In the genomic region with DNA sequence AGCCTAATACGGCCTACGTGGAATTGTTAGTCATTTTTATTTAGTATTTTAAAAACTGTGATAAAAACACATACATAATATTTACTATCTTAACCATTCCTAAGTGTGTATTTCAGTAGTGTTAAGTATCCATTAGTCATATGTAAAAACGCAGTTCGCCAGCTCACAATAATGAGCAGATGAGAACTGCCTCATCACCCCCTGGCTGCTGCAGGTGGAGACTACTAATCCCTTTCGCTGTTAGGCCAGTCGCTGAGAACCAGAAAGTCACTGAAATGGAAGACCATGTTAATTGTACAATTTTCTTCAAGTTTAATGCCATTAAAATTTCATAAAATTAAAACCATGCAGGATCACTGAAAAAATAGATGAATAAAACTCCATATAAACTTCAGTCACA, we compare ENCODE assay signal across 11 cellular contexts. TPM values are rescaled to one million over a fixed set of nuclear protein-coding genes. Genes with fewer than 3 reads are reported as not detected.
DNase-seq lines count a peak whose midpoint lies in the region; ATAC-seq lines count a peak whose summit lies in the region.
"Had no signal": no experiment of that assay in that cellular context is flagged by ENCODE, and none has a peak within 500 bp of the region (broad histone marks: within the 10 kb centered on the region; RNA-seq: fewer than 3 reads in every experiment).

No MANE protein-coding gene starts in this region.

- H3K4me1 ChIP-seq in ACC112 (ENCODE audit: control insufficient read depth, insufficient read depth, low read length, unreplicated experiment) (peaks cover 35% of the 10 kb centered on the region), GM23248 (ENCODE audit: insufficient read depth) (peaks cover 14% of the 10 kb centered on the region)

- no peak for ATAC-seq in GM18868 (IDR thresholded peaks at IDR 0.05; ENCODE audit: unreplicated experiment)
- ATAC-seq: natural killer cell treated with Interleukin-12 subunit alpha and Interleukin-12 subunit beta and Interleukin-15 and Interleukin-18, amount 100 ng/mL, for 72 hours had no signal

- H2AFZ ChIP-seq in ACC112 (ENCODE audit: low read length, unreplicated experiment) (no peak overlapping the region), GM23248 (no peak overlapping the region)

- H3K36me3 ChIP-seq in ACC112 (ENCODE audit: insufficient read depth, low read length) (peaks cover 11% of the 10 kb centered on the region; the same call in 1 of the 2 replicates), GM23248 (ENCODE audit: low read depth) (peaks cover 28% of the 10 kb centered on the region)

- no peaks in the 10 kb centered on the region for H4K20me1 ChIP-seq in GM23248 (ENCODE audit: insufficient read depth)

- peaks cover 15% of the 10 kb centered on the region for H3K36me3 Mint-ChIP-seq in activated T-helper 1 cell treated with anti-CD3 and anti-CD28 coated beads, Interleukin-12 subunit alpha, Interleukin-12 subunit beta, Interleukin-2, Interleukin-4 antibody, amounts not matched to agents 30 ng/mL and 10 ng/mL and 1 ng/mL, durations not matched to agents 14 hours and 24 hours and 36 hours (ENCODE audit: low read depth)

- peaks cover 36% of the 10 kb centered on the region for H3K4me1 Mint-ChIP-seq in activated T-helper 1 cell treated with anti-CD3 and anti-CD28 coated beads, Interleukin-12 subunit alpha, Interleukin-12 subunit beta, Interleukin-2, Interleukin-4 antibody, amounts not matched to agents 30 ng/mL and 10 ng/mL and 1 ng/mL, durations not matched to agents 14 hours and 24 hours and 36 hours (ENCODE audit: low read depth)

- DNase-seq in GM23248 (peak; percentile 24), iPS-NIHi7 (ENCODE audit: extremely low spot score) (peak; percentile 18), Ammon's horn (ENCODE audit: low spot score) (no peak)
- no peak for DNase-seq in activated T-helper 1 cell treated with anti-CD3 and anti-CD28 coated beads, Interleukin-12 subunit alpha, Interleukin-12 subunit beta, Interleukin-2, Interleukin-4 antibody, amounts not matched to agents 30 ng/mL and 10 ng/mL and 1 ng/mL, durations not matched to agents 14 hours and 24 hours and 36 hours (ENCODE audit: low spot score)
- no peak for DNase-seq in activated CD8-positive, alpha-beta memory T cell treated with anti-CD3 and anti-CD28 coated beads for 24 hours
- DNase-seq in stimulated activated naive CD4-positive, alpha-beta T cell (lab: John Stamatoyannopoulos, UW), result no peak
- DNase-seq: activated effector memory CD4-positive, alpha-beta T cell treated with anti-CD3 and anti-CD28 coated beads, Interleukin-2, amount 50 U/mL, for 16 hours; NCI-H526 had no signal

- peak overlapping the region; percentile 71 for H3K4me3 Mint-ChIP-seq in activated T-helper 1 cell treated with anti-CD3 and anti-CD28 coated beads, Interleukin-12 subunit alpha, Interleukin-12 subunit beta, Interleukin-2, Interleukin-4 antibody, amounts not matched to agents 30 ng/mL and 10 ng/mL and 1 ng/mL, durations not matched to agents 14 hours and 24 hours and 36 hours

- H3K27ac ChIP-seq in ACC112 (ENCODE audit: low read depth, low read length), result no peak overlapping the region
- H3K27ac ChIP-seq in GM23248, result no peak overlapping the region

- H3K9me3 ChIP-seq in GM23248 (ENCODE audit: low read depth), result no peaks in the 10 kb centered on the region

- no peak overlapping the region for H3K9ac ChIP-seq in GM23248

- H3K27ac Mint-ChIP-seq in activated T-helper 1 cell treated with anti-CD3 and anti-CD28 coated beads, Interleukin-12 subunit alpha, Interleukin-12 subunit beta, Interleukin-2, Interleukin-4 antibody, amounts not matched to agents 30 ng/mL and 10 ng/mL and 1 ng/mL, durations not matched to agents 14 hours and 24 hours and 36 hours, result no peak overlapping the region

- no peaks in the 10 kb centered on the region for H3K27me3 Mint-ChIP-seq in activated T-helper 1 cell treated with anti-CD3 and anti-CD28 coated beads, Interleukin-12 subunit alpha, Interleukin-12 subunit beta, Interleukin-2, Interleukin-4 antibody, amounts not matched to agents 30 ng/mL and 10 ng/mL and 1 ng/mL, durations not matched to agents 14 hours and 24 hours and 36 hours (ENCODE audit: insufficient read depth)
- H3K27me3 Mint-ChIP-seq: natural killer cell treated with Interleukin-12 subunit alpha and Interleukin-12 subunit beta and Interleukin-15 and Interleukin-18, amount 100 ng/mL, for 72 hours had no signal

- WGBS in GM23248 (ENCODE audit: low coverage in 1 of 2, low lambda C conversion rate in 2 of 2, missing lambda C conversion rate in 2 of 2), 2 experiments, result 90 to 91% methylated on average over 6 of the region's 6 CpGs

- in situ Hi-C loops in GM23248 (cut with MboI), result no loop called here

- no peaks in the 10 kb centered on the region for H3K27me3 ChIP-seq in ACC112 (ENCODE audit: insufficient read depth, low read length)
- H3K27me3 ChIP-seq in GM23248 (replicated peaks; ENCODE audit: insufficient read depth), result no peaks in the 10 kb centered on the region

- intact Hi-C loops in activated T-helper 1 cell treated with anti-CD3 and anti-CD28 coated beads, Interleukin-12 subunit alpha, Interleukin-12 subunit beta, Interleukin-2, Interleukin-4 antibody, amounts not matched to agents 30 ng/mL and 10 ng/mL and 1 ng/mL, durations not matched to agents 14 hours and 24 hours and 36 hours (cut with micrococcal nuclease), result loop anchor here (5.0 to 10.0 kb wide), 3 partner anchors 128 to 621 kb away; no protein-coding TSS in a partner anchor

- H3K4me3 ChIP-seq in ACC112 (ENCODE audit: low read depth, low read length), result peak overlapping the region; percentile 93
- H3K4me3 ChIP-seq in GM23248, result no peak overlapping the region

- peaks cover 6% of the 10 kb centered on the region; the same call in 1 of the 2 replicates for H3F3A ChIP-seq in GM23248 (ENCODE audit: insufficient read depth)

- H3K4me2 ChIP-seq in GM23248 (ENCODE audit: unreplicated experiment), result no peak overlapping the region

- H3K9me3 Mint-ChIP-seq in activated T-helper 1 cell treated with anti-CD3 and anti-CD28 coated beads, Interleukin-12 subunit alpha, Interleukin-12 subunit beta, Interleukin-2, Interleukin-4 antibody, amounts not matched to agents 30 ng/mL and 10 ng/mL and 1 ng/mL, durations not matched to agents 14 hours and 24 hours and 36 hours, result no peaks in the 10 kb centered on the region
- H3K9me3 Mint-ChIP-seq: natural killer cell treated with Interleukin-12 subunit alpha and Interleukin-12 subunit beta and Interleukin-15 and Interleukin-18, amount 100 ng/mL, for 72 hours had no signal

- H3K9me2 ChIP-seq in GM23248 (ENCODE audit: insufficient read depth), result no peaks in the 10 kb centered on the region

- peaks cover 40% of the 10 kb centered on the region for H3K79me2 ChIP-seq in ACC112 (ENCODE audit: control insufficient read depth, insufficient read depth, low read length, unreplicated experiment)
- H3K79me2 ChIP-seq in GM23248 (ENCODE audit: insufficient read depth), result peaks cover 65% of the 10 kb centered on the region

RNA-seq across cellular contexts. Expression of a gene that starts 1.6 kb away (rescaled TPM):
- 97.9 and 111 TPM in 2 replicates for total RNA-seq in GM23248 (2014; rRNA removed; shearing (Covaris generic))
- 191 and 194 TPM in 2 replicates for polyA plus RNA-seq in GM23248 (2016; fragmentation: Nextera tagmentation; extraction: Ambion mirVana)
- total RNA-seq in activated T-helper 1 cell treated with anti-CD3 and anti-CD28 coated beads, Interleukin-12 subunit alpha, Interleukin-12 subunit beta, Interleukin-2, Interleukin-4 antibody, amounts not matched to agents 30 ng/mL and 10 ng/mL and 1 ng/mL, durations not matched to agents 14 hours and 24 hours and 36 hours, result 96.8 and 102 TPM in 2 replicates

Comparison
In these comparisons a context has a peak if more than half of its experiments do, and no peak if none do; other contexts are left out.
1. DNase-seq: peak in GM23248 (single experiment) and iPS-NIHi7 (single experiment); none in activated T-helper 1 cell treated with anti-CD3 and anti-CD28 coated beads, Interleukin-12 subunit alpha, Interleukin-12 subunit beta, Interleukin-2, Interleukin-4 antibody, amounts not matched to agents 30 ng/mL and 10 ng/mL and 1 ng/mL, durations not matched to agents 14 hours and 24 hours and 36 hours (single experiment), activated CD8-positive, alpha-beta memory T cell treated with anti-CD3 and anti-CD28 coated beads for 24 hours (single experiment), Ammon's horn (single experiment) and stimulated activated naive CD4-positive, alpha-beta T cell (0 of 6).